17 cellular contexts compared by ENCODE assay signal in the genomic region with DNA sequence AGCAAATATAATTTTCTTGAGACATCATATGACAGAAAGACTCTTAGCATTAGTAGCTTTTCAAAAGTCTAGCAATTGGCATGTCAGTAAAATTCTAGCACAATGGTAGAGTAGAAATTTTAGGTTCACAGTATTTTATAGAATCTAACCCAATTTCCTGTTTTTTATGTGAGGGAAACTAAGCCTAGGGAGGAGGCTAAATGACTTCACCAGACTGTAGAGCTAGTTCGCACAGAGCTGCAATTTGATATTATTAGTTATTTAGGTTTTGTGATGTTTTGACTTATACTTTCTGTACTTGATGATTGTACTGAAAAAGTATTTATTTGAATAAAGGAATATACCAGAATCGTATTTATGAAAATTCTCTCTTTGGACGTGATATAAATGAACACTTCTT.
"Had no signal": no experiment of that assay in that cellular context is flagged by ENCODE, and none has a peak within 500 bp of the region (broad histone marks: within the 10 kb centered on the region; RNA-seq: fewer than 3 reads in every experiment).

No MANE protein-coding gene starts in this region.

- H3K27ac Mint-ChIP-seq: natural killer cell treated with Interleukin-12 subunit alpha and Interleukin-12 subunit beta and Interleukin-15 and Interleukin-18, amount 100 ng/mL, for 72 hours; stimulated activated effector memory CD8-positive, alpha-beta T cell treated with anti-CD3 and anti-CD28 coated beads, Interleukin-12 subunit alpha, Interleukin-12 subunit beta, amount 100 ng/mL, for 72 hours had no signal

- H3K27ac ChIP-seq: foreskin keratinocyte, neutrophil, psoas muscle, tibial artery, upper lobe of right lung had no signal

- H3K4me1 ChIP-seq: foreskin keratinocyte had no signal

- H3K27me3 ChIP-seq: foreskin keratinocyte, neutrophil, right lobe of liver, tibial artery, upper lobe of right lung, vagina had no signal

- H3K4me3 ChIP-seq: mucosa of descending colon, psoas muscle, right lobe of liver, tibial artery, upper lobe of right lung, vagina had no signal

- ATAC-seq: foreskin keratinocyte; mucosa of descending colon; natural killer cell treated with Interleukin-12 subunit alpha and Interleukin-12 subunit beta and Interleukin-15 and Interleukin-18, amount 100 ng/mL, for 72 hours; psoas muscle; right lobe of liver; stimulated activated effector memory CD8-positive, alpha-beta T cell treated with anti-CD3 and anti-CD28 coated beads, Interleukin-12 subunit alpha, Interleukin-12 subunit beta, amount 100 ng/mL, for 72 hours; stimulated activated naive CD8-positive, alpha-beta T cell treated with anti-CD3 and anti-CD28 coated beads, Interleukin-15, Interleukin-2, amounts not matched to agents 100 U/mL and 50 U/mL, for 24 hours had no signal

- H3K4me1 Mint-ChIP-seq: stimulated activated effector memory CD8-positive, alpha-beta T cell treated with anti-CD3 and anti-CD28 coated beads, Interleukin-12 subunit alpha, Interleukin-12 subunit beta, amount 100 ng/mL, for 72 hours had no signal

- DNase-seq: erythroblast; foreskin keratinocyte; kidney; mammary epithelial cell; mucosa of descending colon; psoas muscle; retina; right lobe of liver; stimulated activated CD4-positive, alpha-beta T cell treated with anti-CD3 and anti-CD28 coated beads, Interleukin-4, amount 100 ng/mL, for 1 hour; stimulated activated CD8-positive, alpha-beta memory T cell treated with anti-CD3 and anti-CD28 coated beads, Interleukin-4, amount 100 ng/mL, for 48 hours; stimulated activated naive CD8-positive, alpha-beta T cell treated with anti-CD3 and anti-CD28 coated beads, Interleukin-15, Interleukin-2, amounts not matched to agents 100 U/mL and 50 U/mL, for 24 hours; tibial artery; upper lobe of right lung had no signal

- H3K9me3 ChIP-seq: mucosa of descending colon, neutrophil, psoas muscle, right lobe of liver, tibial artery, upper lobe of right lung, vagina had no signal

- H3K36me3 ChIP-seq: neutrophil, right lobe of liver, tibial artery, upper lobe of right lung, vagina had no signal

- H3K36me3 Mint-ChIP-seq: natural killer cell treated with Interleukin-12 subunit alpha and Interleukin-12 subunit beta and Interleukin-15 and Interleukin-18, amount 100 ng/mL, for 72 hours; stimulated activated effector memory CD8-positive, alpha-beta T cell treated with anti-CD3 and anti-CD28 coated beads, Interleukin-12 subunit alpha, Interleukin-12 subunit beta, amount 100 ng/mL, for 72 hours had no signal

- H3K4me3 Mint-ChIP-seq: natural killer cell treated with Interleukin-12 subunit alpha and Interleukin-12 subunit beta and Interleukin-15 and Interleukin-18, amount 100 ng/mL, for 72 hours; stimulated activated effector memory CD8-positive, alpha-beta T cell treated with anti-CD3 and anti-CD28 coated beads, Interleukin-12 subunit alpha, Interleukin-12 subunit beta, amount 100 ng/mL, for 72 hours had no signal
